Comparison of ENCODE assay signal across 30 cellular contexts in the genomic region with DNA sequence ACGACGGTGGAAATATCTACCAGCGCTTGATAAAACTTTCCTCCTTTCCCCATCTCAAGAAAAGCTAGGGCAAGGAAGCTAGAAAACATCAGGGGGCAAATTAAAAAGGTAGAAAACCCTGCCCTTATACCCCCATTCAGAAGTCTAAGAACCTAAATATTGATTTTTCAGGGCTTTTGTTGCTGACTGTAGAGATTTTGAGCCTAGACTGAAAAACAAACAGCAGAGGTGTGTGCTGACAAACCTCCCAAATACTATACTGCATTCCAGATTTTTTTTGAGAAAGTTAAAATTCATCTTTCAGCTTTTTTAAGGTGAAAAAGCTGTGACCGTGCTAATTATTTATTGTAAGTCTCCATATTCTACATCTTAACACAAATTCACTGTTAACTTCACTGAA.
"Had no signal": no experiment of that assay in that cellular context is flagged by ENCODE, and none has a peak within 500 bp of the region (broad histone marks: within the 10 kb centered on the region; RNA-seq: fewer than 3 reads in every experiment).

No MANE protein-coding gene starts in this region.

- H3K4me1 ChIP-seq: left ventricle myocardium inferior, parathyroid adenoma, stomach, testis, thyroid gland, transverse colon, upper lobe of left lung had no signal

- H3K9me3 ChIP-seq: left ventricle myocardium inferior, neutrophil, right atrium auricular region, stomach, testis, thyroid gland, transverse colon, upper lobe of left lung, vagina had no signal

- H2AFZ ChIP-seq: neural progenitor cell, parathyroid adenoma had no signal

- H3K27ac ChIP-seq: left ventricle myocardium inferior, neural progenitor cell, neutrophil, parathyroid adenoma, right atrium auricular region, skin epidermis, stomach, testis, thyroid gland, transverse colon, upper lobe of left lung, vagina had no signal

- H3K9me3 Mint-ChIP-seq: immature natural killer cell; mesothelial cell of epicardium; natural killer cell; nephron progenitor cell; neural progenitor cell; stimulated activated naive B cell treated with anti-CD40 and anti-IgM and Interleukin-4, amounts not matched to agents 10 μg/mL and 1 μg/mL and 100 μg/mL, for 72 hours had no signal

- H3K27me3 ChIP-seq: neural progenitor cell, neutrophil, right atrium auricular region, stomach, testis, thyroid gland, transverse colon, upper lobe of left lung, vagina had no signal

- H3K79me2 ChIP-seq: parathyroid adenoma had no signal

- H3K4me3 ChIP-seq: left ventricle myocardium inferior, lung, neural progenitor cell, right atrium auricular region, skin epidermis, stomach, testis, thyroid gland, transverse colon, upper lobe of left lung, vagina had no signal

- ATAC-seq: left colon; natural killer cell; sciatic nerve; stimulated activated naive B cell treated with anti-CD40 and anti-IgM and Interleukin-4, amounts not matched to agents 10 μg/mL and 1 μg/mL and 100 μg/mL, for 72 hours; stimulated activated naive CD8-positive, alpha-beta T cell treated with anti-CD3 and anti-CD28 coated beads, Interleukin-15, Interleukin-2, amounts not matched to agents 100 U/mL and 50 U/mL, for 24 hours had no signal

- H3K4me1 Mint-ChIP-seq: natural killer cell had no signal

- H3K36me3 ChIP-seq: left ventricle myocardium inferior, neural progenitor cell, neutrophil, right atrium auricular region, stomach, thyroid gland, transverse colon, upper lobe of left lung, vagina had no signal

- H3K4me3 Mint-ChIP-seq: immature natural killer cell; mesothelial cell of epicardium; naive B cell; natural killer cell; nephron progenitor cell; neural progenitor cell; stimulated activated naive B cell treated with anti-CD40 and anti-IgM and Interleukin-4, amounts not matched to agents 10 μg/mL and 1 μg/mL and 100 μg/mL, for 72 hours had no signal

- H3K9ac ChIP-seq: neural progenitor cell, parathyroid adenoma had no signal

- H3K36me3 Mint-ChIP-seq: immature natural killer cell; mesothelial cell of epicardium; naive B cell; natural killer cell; stimulated activated naive B cell treated with anti-CD40 and anti-IgM and Interleukin-4, amounts not matched to agents 10 μg/mL and 1 μg/mL and 100 μg/mL, for 72 hours had no signal

- H3K4me2 ChIP-seq: neural progenitor cell had no signal

- DNase-seq: hypothalamus; immature natural killer cell; kidney; left colon; left ventricle myocardium inferior; mesendoderm; naive B cell; natural killer cell; nephron progenitor cell; occipital lobe; stimulated activated CD4-positive, alpha-beta T cell treated with anti-CD3 and anti-CD28 coated beads, Interleukin-12 subunit alpha, Interleukin-12 subunit beta, amount 100 ng/mL, for 4 hours; stimulated activated CD4-positive, alpha-beta T cell treated with anti-CD3 and anti-CD28 coated beads, Interleukin-15, amount 100 ng/mL, for 24 hours; stimulated activated CD4-positive, alpha-beta T cell treated with anti-CD3 and anti-CD28 coated beads, Interleukin-2, amount 100 ng/mL, for 24 hours; stimulated activated CD4-positive, alpha-beta T cell treated with anti-CD3 and anti-CD28 coated beads, Interleukin-4, amount 100 ng/mL, for 1 hour; stimulated activated naive B cell treated with anti-CD40 and anti-IgM and Interleukin-4, amounts not matched to agents 10 μg/mL and 1 μg/mL and 100 μg/mL, for 72 hours; stimulated activated naive CD8-positive, alpha-beta T cell treated with anti-CD3 and anti-CD28 coated beads, Interleukin-15, Interleukin-2, amounts not matched to agents 100 U/mL and 50 U/mL, for 24 hours; stomach; testis; thyroid gland; transverse colon; upper lobe of left lung had no signal

- H3K27ac Mint-ChIP-seq: immature natural killer cell; mesothelial cell of epicardium; natural killer cell; nephron progenitor cell; stimulated activated naive B cell treated with anti-CD40 and anti-IgM and Interleukin-4, amounts not matched to agents 10 μg/mL and 1 μg/mL and 100 μg/mL, for 72 hours had no signal
